Comparison of ENCODE assay signal across 8 cellular contexts in genomic region chr1:62175568-62176179, GRCh38. TPM values are rescaled to one million over a fixed set of nuclear protein-coding genes. Genes with fewer than 3 reads are reported as not detected.
A peak's percentile ranks its signal among the peaks of the same experiment; 100 is the strongest.
DNase-seq lines count a peak whose midpoint lies in the region; ATAC-seq and TF ChIP-seq lines count a peak whose summit lies in the region.

No MANE protein-coding gene starts in this region.

- intact Hi-C loops in activated T-helper 2 cell treated with anti-CD3 and anti-CD28 coated beads, Interferon-gamma antibody, Interleukin-2, Interleukin-4, amounts not matched to agents 10 μg/mL and 5 μg/mL and 100 μg/mL, durations not matched to agents 14 hours and 24 hours and 36 hours (cut with micrococcal nuclease): loop anchor here (1.0 to 5.0 kb wide), 2 partner anchors 232 to 572 kb away; no protein-coding TSS in a partner anchor
- intact Hi-C loops in head of caudate nucleus (cut with DNase I): loop anchor here (5.0 kb wide), 1 partner anchor 232 kb away; no protein-coding TSS in a partner anchor
- intact Hi-C loops in gastrocnemius medialis (cut with DNase I; ENCODE audit: low total_unique reads): loop anchor here (1.0 to 5.0 kb wide), 2 partner anchors 232 to 572 kb away; no protein-coding TSS in a partner anchor

- no peak overlapping the region for H3K27ac Mint-ChIP-seq in activated T-helper 2 cell treated with anti-CD3 and anti-CD28 coated beads, Interferon-gamma antibody, Interleukin-2, Interleukin-4, amounts not matched to agents 10 μg/mL and 5 μg/mL and 100 μg/mL, durations not matched to agents 14 hours and 24 hours and 36 hours

- H3K27ac ChIP-seq in gastrocnemius medialis: no peak overlapping the region

- no peaks in the 10 kb centered on the region for H3K4me1 Mint-ChIP-seq in activated T-helper 2 cell treated with anti-CD3 and anti-CD28 coated beads, Interferon-gamma antibody, Interleukin-2, Interleukin-4, amounts not matched to agents 10 μg/mL and 5 μg/mL and 100 μg/mL, durations not matched to agents 14 hours and 24 hours and 36 hours (ENCODE audit: low read depth)

- no peak overlapping the region for H3K4me3 ChIP-seq in gastrocnemius medialis

- no peaks in the 10 kb centered on the region for H3K36me3 ChIP-seq in gastrocnemius medialis

- peaks cover 0 to 3% (median 0%) of the 10 kb centered on the region in 3 donors for H3K27me3 ChIP-seq in gastrocnemius medialis

- ATAC-seq in gastrocnemius medialis (no peak), GM21367 (IDR thresholded peaks at IDR 0.05; ENCODE audit: unreplicated experiment) (no peak), HG03378 (IDR thresholded peaks at IDR 0.05; ENCODE audit: unreplicated experiment) (no peak)

- no peaks in the 10 kb centered on the region for H3K9me3 ChIP-seq in gastrocnemius medialis

- TF ChIP-seq POLR2A in gastrocnemius medialis (IDR thresholded peaks at IDR 0.05): no peak

- H3K4me1 ChIP-seq in gastrocnemius medialis: no peaks in the 10 kb centered on the region

- DNase-seq in DMS153 (lab: John Stamatoyannopoulos, UW) (peak; percentile 38), HCEC 1CT (peak; percentile 13), NCI-H526 (lab: John Stamatoyannopoulos, UW) (peak; percentile 13 to 68), head of caudate nucleus (peak in 36 of 42 donors; percentile 12 to 85 (median 59)), gastrocnemius medialis (peak in 1 of 2 donors; percentile 4)
- DNase-seq in activated T-helper 2 cell treated with anti-CD3 and anti-CD28 coated beads, Interferon-gamma antibody, Interleukin-2, Interleukin-4, amounts not matched to agents 10 μg/mL and 5 μg/mL and 100 μg/mL, durations not matched to agents 14 hours and 24 hours and 36 hours (ENCODE audit: low spot score): peak; percentile 9

- H3K27me3 Mint-ChIP-seq in activated T-helper 2 cell treated with anti-CD3 and anti-CD28 coated beads, Interferon-gamma antibody, Interleukin-2, Interleukin-4, amounts not matched to agents 10 μg/mL and 5 μg/mL and 100 μg/mL, durations not matched to agents 14 hours and 24 hours and 36 hours (ENCODE audit: low read depth): peaks cover under 1% of the 10 kb centered on the region

- no peaks in the 10 kb centered on the region for H3K36me3 Mint-ChIP-seq in activated T-helper 2 cell treated with anti-CD3 and anti-CD28 coated beads, Interferon-gamma antibody, Interleukin-2, Interleukin-4, amounts not matched to agents 10 μg/mL and 5 μg/mL and 100 μg/mL, durations not matched to agents 14 hours and 24 hours and 36 hours (ENCODE audit: low read depth)

- in situ Hi-C loops in gastrocnemius medialis (cut with MboI; ENCODE audit: low sequenced_read_pairs in 4 of 4): loop anchor here (5.0 to 25.0 kb wide), 3 partner anchors 229 to 562 kb away; no protein-coding TSS in a partner anchor

- no peaks in the 10 kb centered on the region for H3K9me3 Mint-ChIP-seq in activated T-helper 2 cell treated with anti-CD3 and anti-CD28 coated beads, Interferon-gamma antibody, Interleukin-2, Interleukin-4, amounts not matched to agents 10 μg/mL and 5 μg/mL and 100 μg/mL, durations not matched to agents 14 hours and 24 hours and 36 hours

- TF ChIP-seq CTCF in gastrocnemius medialis (IDR thresholded peaks at IDR 0.05 in 4 of 5, conservative IDR thresholded peaks at IDR 0.05 in 1 of 5): peak; percentile 25 to 68 (median 53)

- no peak overlapping the region for H3K4me3 Mint-ChIP-seq in activated T-helper 2 cell treated with anti-CD3 and anti-CD28 coated beads, Interferon-gamma antibody, Interleukin-2, Interleukin-4, amounts not matched to agents 10 μg/mL and 5 μg/mL and 100 μg/mL, durations not matched to agents 14 hours and 24 hours and 36 hours (ENCODE audit: low read depth)

RNA-seq across cellular contexts. Expression of gene L1TD1, which starts 19.0 kb away (rescaled TPM):
- total RNA-seq in activated T-helper 2 cell treated with anti-CD3 and anti-CD28 coated beads, Interferon-gamma antibody, Interleukin-2, Interleukin-4, amounts not matched to agents 10 μg/mL and 5 μg/mL and 100 μg/mL, durations not matched to agents 14 hours and 24 hours and 36 hours: not detected in 2 replicates
- not detected for total RNA-seq in gastrocnemius medialis
